9 cellular contexts compared by ENCODE assay signal in the genomic region with DNA sequence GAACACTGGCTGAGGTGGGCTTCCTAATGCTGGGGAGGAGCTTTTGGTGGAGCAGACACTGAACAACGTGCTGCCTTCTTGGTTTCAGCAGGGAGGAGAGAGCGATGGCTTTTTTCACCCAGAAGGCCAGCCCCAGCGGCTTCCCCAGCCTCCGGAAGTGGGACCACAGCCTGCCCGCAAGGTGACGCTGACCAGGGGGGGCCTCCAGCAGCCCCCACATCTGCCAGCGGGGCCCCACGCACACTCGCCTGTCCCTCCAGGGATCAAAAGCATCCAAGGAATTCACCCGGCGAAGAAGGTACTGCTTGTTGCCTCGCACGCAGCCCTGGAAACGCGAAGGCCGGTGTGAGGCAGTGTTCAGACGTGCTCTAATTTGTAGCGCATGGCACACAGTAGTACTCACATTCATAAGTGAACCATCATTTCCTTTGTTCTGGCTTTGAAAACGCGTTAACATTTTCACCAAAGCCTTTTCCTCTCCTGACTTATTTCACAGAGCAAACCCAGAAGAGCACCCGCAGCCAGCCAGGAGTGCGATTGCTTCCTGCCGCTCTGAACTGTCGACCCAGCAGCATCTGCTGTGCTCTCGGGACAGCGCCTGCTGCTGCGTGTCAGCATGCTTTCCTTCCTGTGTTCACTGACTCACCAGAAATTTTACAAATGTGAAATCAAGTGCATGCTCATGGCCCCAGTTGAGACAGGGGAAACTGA. TPM values are rescaled to one million over a fixed set of nuclear protein-coding genes. Genes with fewer than 3 reads are reported as not detected.
DNase-seq lines count a peak whose midpoint lies in the region; ATAC-seq and FAIRE-seq lines count a peak whose summit lies in the region.
"Had no signal": no experiment of that assay in that cellular context is flagged by ENCODE, and none has a peak within 500 bp of the region (broad histone marks: within the 10 kb centered on the region; RNA-seq: fewer than 3 reads in every experiment).

No MANE protein-coding gene starts in this region.

- H3K27ac ChIP-seq in right cardiac atrium (ENCODE audit: low read length) (no peak overlapping the region), small intestine (ENCODE audit: low read depth in 1 of 2, low read length in 1 of 2) (peak overlapping the region in 1 of 2 donors; percentile 65)

- peaks cover 4 to 8% of the 10 kb centered on the region in 2 donors for H3K36me3 ChIP-seq in small intestine (ENCODE audit: control insufficient read depth in 2 of 2, insufficient read depth in 2 of 2, low read length in 2 of 2)

- intact Hi-C loops in right cardiac atrium (cut with DNase I): loop anchor here in 1 of 4 donors (10.0 kb wide), 1 partner anchor 169 kb away; no protein-coding TSS in a partner anchor

- no peaks in the 10 kb centered on the region for H3K9me3 ChIP-seq in right cardiac atrium (ENCODE audit: control insufficient read depth, low read length)
- H3K9me3 ChIP-seq in small intestine (ENCODE audit: control insufficient read depth, low read depth): no peaks in the 10 kb centered on the region

- H3K4me3 ChIP-seq in right cardiac atrium (ENCODE audit: low read length) (no peak overlapping the region), small intestine (ENCODE audit: low read depth in 1 of 2, low read length in 2 of 2) (no peak overlapping the region)

- no peak for FAIRE-seq in small intestine (lab: Jason Lieb, UNC)
- FAIRE-seq: islet of Langerhans had no signal

- 49% methylated on average over 27 of the region's 27 CpGs for WGBS in right cardiac atrium
- WGBS in small intestine, 3 donors: 59 to 81% (median 73%) methylated on average over 27 of the region's 27 CpGs

- ATAC-seq in GM18519 (IDR thresholded peaks at IDR 0.05; ENCODE audit: low FRiP score, unreplicated experiment): peak; percentile 37
- ATAC-seq in HG03354 (IDR thresholded peaks at IDR 0.05; ENCODE audit: poor library complexity, severe bottlenecking, unreplicated experiment): peak; percentile 76
- peak; percentile 6 to 59 for ATAC-seq in right cardiac atrium

- H3K4me1 ChIP-seq in right cardiac atrium (ENCODE audit: control insufficient read depth, insufficient read depth, low read length) (peaks cover 11% of the 10 kb centered on the region), small intestine (ENCODE audit: control insufficient read depth in 2 of 2, insufficient read depth in 1 of 2, low read depth in 1 of 2, low read length in 1 of 2) (peaks cover 2 to 3% of the 10 kb centered on the region in 2 donors)

- H3K27me3 ChIP-seq in right cardiac atrium (ENCODE audit: control insufficient read depth, insufficient read depth) (no peaks in the 10 kb centered on the region), small intestine (ENCODE audit: control insufficient read depth in 2 of 2, insufficient read depth in 2 of 2, low read length in 2 of 2) (no peaks in the 10 kb centered on the region)

- DNase-seq in activated T-cell treated with anti-CD3 and anti-CD28 coated beads for 4 hours: peak; percentile 23
- no peak for DNase-seq in right cardiac atrium
- DNase-seq in stimulated activated CD8-positive, alpha-beta memory T cell treated with anti-CD3 and anti-CD28 coated beads, Interleukin-4, amount 100 ng/mL, for 1 hour (ENCODE audit: low read depth in 2 of 2, low spot score in 1 of 2): peak; percentile 15 to 21
- DNase-seq in small intestine: no peak
- DNase-seq in A172 (ENCODE audit: low spot score): no peak
- no peak for DNase-seq in AML-193 (lab: John Stamatoyannopoulos, UW)

RNA-seq across cellular contexts. Expression of a gene that starts 48.4 kb away (rescaled TPM):
- total RNA-seq in right cardiac atrium: not detected
- polyA plus RNA-seq in right cardiac atrium: not detected
- 1 to 10 TPM in 1 of 3 donors, under 1 TPM in 2; 0.27 to 1.7 (median 0.89) TPM for polyA plus RNA-seq in small intestine
- 0.03 and 0.12 TPM in 2 replicates for total RNA-seq in A172 (2014; rRNA removed; shearing (Covaris generic))

Comparison
In these comparisons a context has a peak if more than half of its experiments do, and no peak if none do; other contexts are left out.
1. DNase-seq: peak in activated T-cell treated with anti-CD3 and anti-CD28 coated beads for 4 hours (single experiment) and stimulated activated CD8-positive, alpha-beta memory T cell treated with anti-CD3 and anti-CD28 coated beads, Interleukin-4, amount 100 ng/mL, for 1 hour (2 of 2); none in right cardiac atrium (0 of 3), small intestine (single experiment), A172 (single experiment) and AML-193 (0 of 2).
2. Peak in every context shown above with its lines, with median percentiles within 50 percentile points of each other: ATAC-seq.